Comparison of ENCODE assay signal across 11 cellular contexts in genomic region chr14:50233335-50234250, GRCh38. TPM values are rescaled to one million over a fixed set of nuclear protein-coding genes. Genes with fewer than 3 reads are reported as not detected.
DNase-seq lines count a peak whose midpoint lies in the region; ATAC-seq and TF ChIP-seq lines count a peak whose summit lies in the region.
"Had no signal": no experiment of that assay in that cellular context is flagged by ENCODE, and none has a peak within 500 bp of the region (broad histone marks: within the 10 kb centered on the region; RNA-seq: fewer than 3 reads in every experiment).

No MANE protein-coding gene starts in this region.

- CTCF ChIA-PET in PC-3 (lab: Charles Lee): no interaction called here

- H3K79me2 ChIP-seq in PC-3 (ENCODE audit: low read length): peaks cover 24% of the 10 kb centered on the region

- H3K9me3 ChIP-seq in PC-3 (ENCODE audit: low read length) (no peaks in the 10 kb centered on the region), stomach smooth muscle (ENCODE audit: control insufficient read depth in 2 of 2, low read length in 2 of 2) (no peaks in the 10 kb centered on the region), body of pancreas (no peaks in the 10 kb centered on the region)

- no peak overlapping the region for H3K9ac ChIP-seq in PC-3 (ENCODE audit: low read length)
- H3K9ac ChIP-seq in stomach smooth muscle (ENCODE audit: low read length in 2 of 2): no peak overlapping the region

- peak overlapping the region; percentile 97 for H3K4me2 ChIP-seq in PC-3 (ENCODE audit: low read length)

- POLR2A ChIA-PET in PC-3 (lab: Charles Lee; ENCODE audit: unreplicated experiment): no interaction called here

- H2AFZ ChIP-seq in PC-3 (ENCODE audit: low read length): peak overlapping the region; percentile 50; the same call in 1 of the 2 replicates

- H4K20me1 ChIP-seq in PC-3 (ENCODE audit: low read length): 0 out of 2 replicates have a peak, but pooled peaks cover 5% of the 10 kb centered on the region

- no peaks in the 10 kb centered on the region for H3K36me3 ChIP-seq in PC-3 (ENCODE audit: low read depth, low read length)
- H3K36me3 ChIP-seq in stomach smooth muscle (ENCODE audit: control insufficient read depth in 2 of 2, insufficient read depth in 2 of 2, low read length in 2 of 2): no peaks in the 10 kb centered on the region
- H3K36me3 ChIP-seq in body of pancreas (replicated peaks in 1 of 2; ENCODE audit: insufficient read depth in 1 of 2, low read depth in 2 of 2): no peaks in the 10 kb centered on the region

- H3K27me3 ChIP-seq in PC-3 (ENCODE audit: low read length): no peaks in the 10 kb centered on the region
- no peaks in the 10 kb centered on the region for H3K27me3 ChIP-seq in stomach smooth muscle (ENCODE audit: control insufficient read depth in 1 of 2, insufficient read depth in 2 of 2, low read length in 2 of 2)
- H3K27me3 ChIP-seq in body of pancreas: no peaks in the 10 kb centered on the region

- no TSS peak for BruUV-seq in PC-3 (replicated peaks; lab: Mats Ljungman, UMichigan)

- TF ChIP-seq POLR2A in body of pancreas (IDR thresholded peaks at IDR 0.05): no peak

- H3K4me1 ChIP-seq in PC-3 (ENCODE audit: insufficient read depth, low read length) (peaks cover 34% of the 10 kb centered on the region), stomach smooth muscle (ENCODE audit: control insufficient read depth, insufficient read depth, low read length) (peaks cover 19% of the 10 kb centered on the region), body of pancreas (peaks cover 20% of the 10 kb centered on the region)

- peaks cover 10% of the 10 kb centered on the region for H3F3A ChIP-seq in PC-3 (ENCODE audit: low read length, unreplicated experiment)

- ATAC-seq in left ventricle myocardium superior (peak; percentile 38), Right ventricle myocardium inferior (no peak), PC-3 (peak; percentile 52), HG03354 (IDR thresholded peaks at IDR 0.05; ENCODE audit: poor library complexity, severe bottlenecking, unreplicated experiment) (no peak), body of pancreas (no peak)

- 76 to 77% methylated on average over 18 of the region's 18 CpGs for WGBS in body of pancreas, 2 donors

- TF ChIP-seq CTCF in PC-3 (conservative IDR thresholded peaks at IDR 0.05; ENCODE audit: low read depth, low read length) (no peak), choroid plexus epithelial cell (conservative IDR thresholded peaks at IDR 0.05; ENCODE audit: low read depth, low read length) (no peak), body of pancreas (IDR thresholded peaks at IDR 0.05) (no peak)

- DNase-seq in left ventricle myocardium superior: no peak
- no peak for DNase-seq in Right ventricle myocardium inferior (ENCODE audit: missing footprints)
- DNase-seq in PC-3: peak; percentile 81
- no peak for DNase-seq in choroid plexus epithelial cell (ENCODE audit: low read depth)
- DNase-seq in kidney tubule cell (ENCODE audit: low spot score): no peak
- DNase-seq in body of pancreas: no peak
- DNase-seq: activated gamma-delta T cell treated with Interleukin-2 at 50 U/mL for 16 hours, H9, NCI-H1694 treated with DMSO at 0.1 percent for 48 hours had no signal

- H3K27ac ChIP-seq in PC-3 (ENCODE audit: low read length): peak overlapping the region; percentile 33
- peak overlapping the region; percentile 87 for H3K27ac ChIP-seq in stomach smooth muscle (ENCODE audit: low read length)
- no peak overlapping the region for H3K27ac ChIP-seq in body of pancreas

- peak overlapping the region; percentile 51 for H3K4me3 ChIP-seq in PC-3 (ENCODE audit: low read length)
- peak overlapping the region; percentile 10 for H3K4me3 ChIP-seq in choroid plexus epithelial cell (ENCODE audit: low read depth, low read length)
- no peak overlapping the region for H3K4me3 ChIP-seq in stomach smooth muscle (ENCODE audit: low read length in 2 of 2)
- no peak overlapping the region for H3K4me3 ChIP-seq in body of pancreas

- no peaks in the 10 kb centered on the region for H3K9me2 ChIP-seq in PC-3 (replicated peaks; ENCODE audit: low read length)

- intact Hi-C loops in left ventricle myocardium superior (cut with micrococcal nuclease) (no loop called here), Right ventricle myocardium inferior (cut with DNase I) (loop anchor here (2.0 to 5.0 kb wide), 2 partner anchors 77 to 371 kb away; no protein-coding TSS in a partner anchor), PC-3 (cut with micrococcal nuclease) (loop anchor here (1.0 to 5.0 kb wide), 2 partner anchors 117 to 299 kb away; partner anchors contain the start of genes MAP4K5 and VCPKMT), body of pancreas (cut with DNase I) (no loop called here)

RNA-seq across cellular contexts. Expression of gene SOS2, which starts 2.2 kb away (rescaled TPM):
- total RNA-seq in left ventricle myocardium superior (40.8 TPM), Right ventricle myocardium inferior (35.6 TPM), PC-3 (2014; rRNA removed) (9.1 and 9.9 TPM in 2 replicates), body of pancreas (10 to 100 TPM; 20.5 to 26.4 TPM)

Comparison
In these comparisons a context has a peak if more than half of its experiments do, and no peak if none do; other contexts are left out.
1. ATAC-seq: peak in left ventricle myocardium superior (single experiment) and PC-3 (single experiment); none in Right ventricle myocardium inferior (single experiment), HG03354 (single experiment) and body of pancreas (single experiment).
2. intact Hi-C loops: an anchor here in Right ventricle myocardium inferior (2.0 to 5.0 kb wide) and PC-3 (1.0 to 5.0 kb wide); none called in left ventricle myocardium superior and body of pancreas.
3. H3K27ac ChIP-seq: peak in PC-3 (single experiment) and stomach smooth muscle (single experiment); none in body of pancreas (0 of 4).
4. H3K4me3 ChIP-seq: peak in PC-3 (single experiment) and choroid plexus epithelial cell (single experiment); none in stomach smooth muscle (0 of 2) and body of pancreas (0 of 2).